Comparison of ENCODE assay signal across 20 cellular contexts in genomic region chr12:86724716-86725115, GRCh38.
A peak's percentile ranks its signal among the peaks of the same experiment; 100 is the strongest.
DNase-seq lines count a peak whose midpoint lies in the region; ATAC-seq and TF ChIP-seq lines count a peak whose summit lies in the region.
"Had no signal": no experiment of that assay in that cellular context is flagged by ENCODE, and none has a peak within 500 bp of the region (broad histone marks: within the 10 kb centered on the region; RNA-seq: fewer than 3 reads in every experiment).

No MANE protein-coding gene starts in this region.

- no peak overlapping the region for H3K4me3 ChIP-seq in choroid plexus epithelial cell (ENCODE audit: low read depth, low read length)
- H3K4me3 ChIP-seq: BLaER1, MG63, skin epidermis, suprapubic skin had no signal

- DNase-seq in Daoy (ENCODE audit: low read depth) (peak; percentile 50), LHCN-M2 (ENCODE audit: low read depth) (peak; percentile 37), choroid plexus epithelial cell (ENCODE audit: low read depth) (peak; percentile 90), nephron progenitor cell (no peak), GM13976 (ENCODE audit: low spot score) (no peak), NCI-H2107 treated with DMSO at 0.1 percent for 48 hours (lab: John Stamatoyannopoulos, UW; ENCODE audit: unreplicated experiment) (no peak)
- DNase-seq: activated CD4-positive, CD25-positive, alpha-beta regulatory T cell; activated naive CD8-positive, alpha-beta T cell treated with anti-CD3 and anti-CD28 coated beads, Interleukin-2, amount 50 U/mL, for 24 hours; MG63; NCI-H1694; NCI-H345; stimulated activated CD4-positive, alpha-beta T cell treated with anti-CD3 and anti-CD28 coated beads, Interleukin-4, amount 100 ng/mL, for 4 hours; stimulated activated CD8-positive, alpha-beta memory T cell treated with anti-CD3 and anti-CD28 coated beads, Interleukin-4, amount 100 ng/mL, for 48 hours had no signal

- no peaks in the 10 kb centered on the region for H3K9me3 Mint-ChIP-seq in nephron progenitor cell
- H3K9me3 Mint-ChIP-seq: activated naive CD8-positive, alpha-beta T cell treated with anti-CD3 and anti-CD28 coated beads, Interleukin-2, amount 50 U/mL, for 24 hours had no signal

- peaks cover 2% of the 10 kb centered on the region for H3K27me3 Mint-ChIP-seq in nephron progenitor cell (ENCODE audit: low read depth, poor library complexity)
- H3K27me3 Mint-ChIP-seq: activated naive CD8-positive, alpha-beta T cell treated with anti-CD3 and anti-CD28 coated beads, Interleukin-2, amount 50 U/mL, for 24 hours; activated T-helper 17 cell treated with anti-CD3 and anti-CD28 coated beads, Interleukin-2, amount 50 U/mL, for 72 hours had no signal

- in situ Hi-C loops in GM13976 (cut with MboI; ENCODE audit: low sequenced_read_pairs, unreplicated experiment), result no loop called here

- H3K36me3 Mint-ChIP-seq in nephron progenitor cell (ENCODE audit: low read depth), result no peaks in the 10 kb centered on the region

- H3K4me1 Mint-ChIP-seq in nephron progenitor cell, result peaks cover 22% of the 10 kb centered on the region
- H3K4me1 Mint-ChIP-seq: activated naive CD8-positive, alpha-beta T cell treated with anti-CD3 and anti-CD28 coated beads, Interleukin-2, amount 50 U/mL, for 24 hours; activated T-helper 17 cell treated with anti-CD3 and anti-CD28 coated beads, Interleukin-2, amount 50 U/mL, for 72 hours had no signal

- ATAC-seq in GM19324 (IDR thresholded peaks at IDR 0.05; ENCODE audit: low FRiP score, unreplicated experiment), result no peak
- no peak for ATAC-seq in GM21447 (IDR thresholded peaks at IDR 0.05; ENCODE audit: unreplicated experiment)
- ATAC-seq: activated naive CD8-positive, alpha-beta T cell treated with anti-CD3 and anti-CD28 coated beads, Interleukin-2, amount 50 U/mL, for 24 hours; activated T-helper 17 cell treated with anti-CD3 and anti-CD28 coated beads, Interleukin-2, amount 50 U/mL, for 72 hours had no signal

- peak overlapping the region; percentile 21 for H3K27ac Mint-ChIP-seq in nephron progenitor cell
- H3K27ac Mint-ChIP-seq: activated naive CD8-positive, alpha-beta T cell treated with anti-CD3 and anti-CD28 coated beads, Interleukin-2, amount 50 U/mL, for 24 hours; activated T-helper 17 cell treated with anti-CD3 and anti-CD28 coated beads, Interleukin-2, amount 50 U/mL, for 72 hours; T-helper 2 cell treated with Interferon-gamma antibody and Interleukin-4, amounts not matched to agents 5 μg/mL and 100 μg/mL, for 36 hours had no signal

- no peak for TF ChIP-seq CTCF in choroid plexus epithelial cell (conservative IDR thresholded peaks at IDR 0.05; ENCODE audit: low read depth, low read length)
- no peak for TF ChIP-seq CTCF in nephron progenitor cell (IDR thresholded peaks at IDR 0.05)
- no peak for TF ChIP-seq CTCF in GM13976 (IDR thresholded peaks at IDR 0.05; ENCODE audit: borderline replicate concordance, control extremely low read depth, extremely low read depth, insufficient read depth, missing control alignments)

- H3K4me3 Mint-ChIP-seq in nephron progenitor cell, result no peak overlapping the region
- H3K4me3 Mint-ChIP-seq: activated naive CD8-positive, alpha-beta T cell treated with anti-CD3 and anti-CD28 coated beads, Interleukin-2, amount 50 U/mL, for 24 hours; activated T-helper 17 cell treated with anti-CD3 and anti-CD28 coated beads, Interleukin-2, amount 50 U/mL, for 72 hours; T-helper 2 cell treated with Interferon-gamma antibody and Interleukin-4, amounts not matched to agents 5 μg/mL and 100 μg/mL, for 36 hours had no signal

Comparison
In these comparisons a context has a peak if more than half of its experiments do, and no peak if none do; other contexts are left out.
1. DNase-seq: peak in Daoy (single experiment), LHCN-M2 (single experiment) and choroid plexus epithelial cell (single experiment); none in nephron progenitor cell (single experiment), GM13976 (single experiment) and NCI-H2107 treated with DMSO at 0.1 percent for 48 hours (single experiment).